Comparison of ENCODE assay signal across 2 cellular contexts in genomic region chr9:134847138-134847537, GRCh38.
TF ChIP-seq lines count a peak whose summit lies in the region.

No MANE protein-coding gene starts in this region.

TF ChIP-seq in GM12891, 5 proteins besides CTCF, POLR2A, EP300 and RAD21 (continued from another document):
- TF ChIP-seq PAX5 (IDR thresholded peaks at IDR 0.05; ENCODE audit: insufficient read depth, low read length, severe bottlenecking) = no peak
- TF ChIP-seq POLR2AphosphoS5 (IDR thresholded peaks at IDR 0.05; ENCODE audit: low read depth, low read length) = no peak

TF ChIP-seq in H1, 55 proteins besides CTCF, POLR2A, EP300 and RAD21 (continued from another document):
- TF ChIP-seq RNF2 (IDR thresholded peaks at IDR 0.05; ENCODE audit: borderline replicate concordance, low read depth, low read length, missing control alignments, poor library complexity, severe bottlenecking) = no peak
- TF ChIP-seq KDM1A (IDR thresholded peaks at IDR 0.05; ENCODE audit: borderline replicate concordance, low read length) = no peak
- TF ChIP-seq JUND (IDR thresholded peaks at IDR 0.05; ENCODE audit: low read length) = no peak
- TF ChIP-seq BRCA1 (IDR thresholded peaks at IDR 0.05; ENCODE audit: low read depth, low read length) = no peak
- TF ChIP-seq SIN3A (conservative IDR thresholded peaks at IDR 0.05 in 1 of 2, IDR thresholded peaks at IDR 0.05 in 1 of 2; ENCODE audit: low read depth in 1 of 2, low read length in 2 of 2) = no peak
- no peak for TF ChIP-seq ZNF274 (IDR thresholded peaks at IDR 0.05; ENCODE audit: borderline replicate concordance, extremely low read depth, low read length)
- TF ChIP-seq, protein P1, sequence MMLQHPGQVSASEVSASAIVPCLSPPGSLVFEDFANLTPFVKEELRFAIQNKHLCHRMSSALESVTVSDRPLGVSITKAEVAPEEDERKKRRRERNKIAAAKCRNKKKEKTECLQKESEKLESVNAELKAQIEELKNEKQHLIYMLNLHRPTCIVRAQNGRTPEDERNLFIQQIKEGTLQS (IDR thresholded peaks at IDR 0.05; ENCODE audit: insufficient read depth, low read depth, low read length) = no peak
- TF ChIP-seq ATF2 (IDR thresholded peaks at IDR 0.05; ENCODE audit: low read length) = no peak
- no peak for TF ChIP-seq SP2 (IDR thresholded peaks at IDR 0.05; ENCODE audit: low read length)
- no peak for TF ChIP-seq NANOG (IDR thresholded peaks at IDR 0.05; ENCODE audit: insufficient read depth, low read depth, low read length, poor library complexity, severe bottlenecking)
- TF ChIP-seq, protein P2, sequence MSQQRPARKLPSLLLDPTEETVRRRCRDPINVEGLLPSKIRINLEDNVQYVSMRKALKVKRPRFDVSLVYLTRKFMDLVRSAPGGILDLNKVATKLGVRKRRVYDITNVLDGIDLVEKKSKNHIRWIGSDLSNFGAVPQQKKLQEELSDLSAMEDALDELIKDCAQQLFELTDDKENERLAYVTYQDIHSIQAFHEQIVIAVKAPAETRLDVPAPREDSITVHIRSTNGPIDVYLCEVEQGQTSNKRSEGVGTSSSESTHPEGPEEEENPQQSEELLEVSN (IDR thresholded peaks at IDR 0.05) = no peak
- TF ChIP-seq JUN (IDR thresholded peaks at IDR 0.05; ENCODE audit: low read depth, low read length) = no peak
- no peak for TF ChIP-seq POU5F1 (IDR thresholded peaks at IDR 0.05; ENCODE audit: low read depth, low read length)
TF ChIP-seq in H1: peak in this region for 0.
